7 cellular contexts compared by ENCODE assay signal in genomic region chr19:41895745-41896580, GRCh38. TPM values are rescaled to one million over a fixed set of nuclear protein-coding genes. Genes with fewer than 3 reads are reported as not detected.
DNase-seq lines count a peak whose midpoint lies in the region; TF ChIP-seq lines count a peak whose summit lies in the region.
"Had no signal": no experiment of that assay in that cellular context is flagged by ENCODE, and none has a peak within 500 bp of the region (broad histone marks: within the 10 kb centered on the region; RNA-seq: fewer than 3 reads in every experiment).

No MANE protein-coding gene starts in this region.

- H3K9me3 ChIP-seq in PC-9 (ENCODE audit: insufficient read depth, low read depth): no peaks in the 10 kb centered on the region
- H3K9me3 ChIP-seq: SJSA1 had no signal

- DNase-seq in GM12864 (ENCODE audit: low read depth) (no peak), PC-9 (no peak), iPS-NIHi11 (ENCODE audit: low spot score) (peak; percentile 43), activated gamma-delta T cell treated with Interleukin-2 at 50 U/mL for 16 hours (no peak), NCI-H446 (lab: John Stamatoyannopoulos, UW) (no peak), HEK293T (ENCODE audit: extremely low spot score) (no peak)

- no peaks in the 10 kb centered on the region for H3K9me2 ChIP-seq in PC-9 (ENCODE audit: insufficient read depth)

- 0 out of 2 replicates have a peak, but pooled peaks cover 12% of the 10 kb centered on the region for H3K36me3 ChIP-seq in PC-9 (ENCODE audit: low read depth)

- CTCF ChIA-PET in PC-9 (lab: Charles Lee): no interaction called here
- CTCF ChIA-PET in HEK293T (lab: Yijun Ruan, JAX): no interaction called here

- H3K4me2 ChIP-seq in PC-9: no peak overlapping the region

- POLR2A ChIA-PET in PC-9 (lab: Charles Lee; ENCODE audit: unreplicated experiment): no interaction called here
- POLR2A ChIA-PET in HEK293T (lab: Yijun Ruan, JAX): no interaction called here

- TF ChIP-seq CTCF in GM12864 (IDR thresholded peaks at IDR 0.05; ENCODE audit: low read depth, low read length, missing control alignments): peak; percentile 59
- peak; percentile 45; the same call in 1 of the 2 replicates for TF ChIP-seq CTCF in PC-9 (conservative IDR thresholded peaks at IDR 0.05)

- H3F3A ChIP-seq in PC-9 (ENCODE audit: insufficient read depth, low read depth): peaks cover 9% of the 10 kb centered on the region; the same call in 1 of the 2 replicates

- H3K4me3 ChIP-seq in GM12864 (ENCODE audit: low read depth, low read length) (no peak overlapping the region), PC-9 (no peak overlapping the region)
- H3K4me3 ChIP-seq: SJSA1 had no signal

- intact Hi-C loops in PC-9 (cut with micrococcal nuclease; ENCODE audit: unreplicated experiment): no loop called here

- H3K4me1 ChIP-seq in PC-9 (replicated peaks; ENCODE audit: insufficient read depth): no peaks in the 10 kb centered on the region
- H3K4me1 ChIP-seq: SJSA1 had no signal

- no peak overlapping the region for H3K27ac ChIP-seq in PC-9
- H3K27ac ChIP-seq: SJSA1 had no signal

- BruUV-seq in PC-9 (replicated peaks; lab: Mats Ljungman, UMichigan): no TSS peak

- no peaks in the 10 kb centered on the region for H3K27me3 ChIP-seq in PC-9 (ENCODE audit: insufficient read depth, low read depth)
- H3K27me3 ChIP-seq: SJSA1 had no signal

- peaks cover 17% of the 10 kb centered on the region for H4K20me1 ChIP-seq in PC-9 (ENCODE audit: insufficient read depth)

- no peaks in the 10 kb centered on the region for H3K79me2 ChIP-seq in PC-9 (ENCODE audit: low read depth)

- no peak overlapping the region for H2AFZ ChIP-seq in PC-9

TF ChIP-seq in HEK293T, 16 proteins besides CTCF, POLR2A, EP300 and RAD21:
- TF ChIP-seq ARNT (IDR thresholded peaks at IDR 0.05): no peak
- TF ChIP-seq FOXA1 (IDR thresholded peaks at IDR 0.05): no peak
- no peak for TF ChIP-seq HDGF (IDR thresholded peaks at IDR 0.05; ENCODE audit: borderline replicate concordance)
- TF ChIP-seq TARDBP (IDR thresholded peaks at IDR 0.05): no peak
- TF ChIP-seq SUZ12 (IDR thresholded peaks at IDR 0.05): no peak
- no peak for TF ChIP-seq ELF4 (IDR thresholded peaks at IDR 0.05)
- TF ChIP-seq NFRKB (IDR thresholded peaks at IDR 0.05): no peak
- no peak for TF ChIP-seq FOXK2 (IDR thresholded peaks at IDR 0.05)
- no peak for TF ChIP-seq CTBP1 (IDR thresholded peaks at IDR 0.05; ENCODE audit: borderline replicate concordance)
- TF ChIP-seq L3MBTL2 (conservative IDR thresholded peaks at IDR 0.05): no peak
- TF ChIP-seq FOXM1 (IDR thresholded peaks at IDR 0.05; ENCODE audit: borderline replicate concordance): no peak
- TF ChIP-seq BHLHE40 (IDR thresholded peaks at IDR 0.05; ENCODE audit: borderline replicate concordance): no peak
- TF ChIP-seq PKNOX1 (IDR thresholded peaks at IDR 0.05): no peak
- no peak for TF ChIP-seq ZNF384 (IDR thresholded peaks at IDR 0.05)
TF ChIP-seq in HEK293T: peak in this region for 0.

RNA-seq across cellular contexts. Expression of gene ARHGEF1, which starts 13.0 kb away (rescaled TPM):
- total RNA-seq in PC-9 (2021): 101 and 109 TPM in 2 replicates

RNA-seq across cellular contexts. Expression of gene CD79A, which starts 18.9 kb away (rescaled TPM):
- 0.33 and 0.59 TPM in 2 replicates for total RNA-seq in PC-9 (2021)

RNA-seq across cellular contexts. Expression of gene ERFL, which starts 32.3 kb away (rescaled TPM):
- 0.65 and 0.98 TPM in 2 replicates for total RNA-seq in PC-9 (2021)
- total RNA-seq: SJSA1 had no signal

RNA-seq across cellular contexts. Expression of gene RPS19, which starts 35.9 kb away (rescaled TPM):
- total RNA-seq in PC-9 (2021): 2,593 and 3,356 TPM in 2 replicates

RNA-seq across cellular contexts. Expression of gene DMRTC2, which starts 51.1 kb away (rescaled TPM):
- not detected in 2 replicates for total RNA-seq in PC-9 (2021)
- total RNA-seq: SJSA1 had no signal
